11 cellular contexts compared by ENCODE assay signal in the genomic region with DNA sequence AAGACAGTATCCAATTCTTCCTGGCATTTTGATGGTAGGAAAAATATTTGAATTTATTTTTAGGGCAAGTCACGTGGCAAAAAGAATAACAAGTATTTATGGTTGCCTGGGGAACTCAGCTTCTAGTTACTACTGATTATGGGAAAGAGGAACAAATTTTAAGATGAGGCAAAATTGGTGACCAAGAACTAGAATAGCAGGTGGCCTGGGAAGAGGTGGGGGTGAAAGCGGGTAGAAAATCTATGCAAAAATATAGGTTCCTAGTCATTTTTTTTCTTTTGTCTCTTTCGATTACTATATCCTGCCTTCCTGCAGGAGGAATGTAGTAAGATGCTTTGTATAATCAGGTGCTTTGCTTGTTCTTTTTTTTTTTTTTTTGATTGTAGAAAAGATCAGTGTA. TPM values are rescaled to one million over a fixed set of nuclear protein-coding genes. Genes with fewer than 3 reads are reported as not detected.
A peak's percentile ranks its signal among the peaks of the same experiment; 100 is the strongest.
DNase-seq lines count a peak whose midpoint lies in the region; ATAC-seq, FAIRE-seq and TF ChIP-seq lines count a peak whose summit lies in the region.
"Had no signal": no experiment of that assay in that cellular context is flagged by ENCODE, and none has a peak within 500 bp of the region (broad histone marks: within the 10 kb centered on the region; RNA-seq: fewer than 3 reads in every experiment).

No MANE protein-coding gene starts in this region.

- no peak for TF ChIP-seq POLR2A in esophagus muscularis mucosa (IDR thresholded peaks at IDR 0.05; ENCODE audit: low read depth)

- H3K27ac ChIP-seq in VCaP = peak overlapping the region; percentile 9; the same call in 1 of the 2 replicates
- H3K27ac ChIP-seq in esophagus muscularis mucosa (replicated peaks in 1 of 4) = no peak overlapping the region

- no peaks in the 10 kb centered on the region for H3K36me3 ChIP-seq in esophagus muscularis mucosa

- H3K27me3 Mint-ChIP-seq in nephron progenitor cell (ENCODE audit: low read depth, poor library complexity) = no peaks in the 10 kb centered on the region

- H3K4me1 ChIP-seq in esophagus muscularis mucosa = peaks cover 0 to 45% (median 33%) of the 10 kb centered on the region in 4 donors

- peaks cover 5% of the 10 kb centered on the region for H3K9me3 Mint-ChIP-seq in nephron progenitor cell

- ATAC-seq in GM21367 (IDR thresholded peaks at IDR 0.05; ENCODE audit: unreplicated experiment) = peak; percentile 36
- peak; percentile 58 for ATAC-seq in HG03095 (IDR thresholded peaks at IDR 0.05; ENCODE audit: unreplicated experiment)
- ATAC-seq: HCT116 had no signal

- no peaks in the 10 kb centered on the region for H3K36me3 Mint-ChIP-seq in nephron progenitor cell (ENCODE audit: low read depth)

- no peaks in the 10 kb centered on the region for H3K27me3 ChIP-seq in esophagus muscularis mucosa

- H3K4me3 Mint-ChIP-seq in nephron progenitor cell = no peak overlapping the region

- intact Hi-C loops in esophagus muscularis mucosa (cut with DNase I) = no loop called here

- H3K4me3 ChIP-seq in esophagus muscularis mucosa = no peak overlapping the region

- no peak overlapping the region for H3K27ac Mint-ChIP-seq in nephron progenitor cell

- DNase-seq in GM18507 (ENCODE audit: extremely low spot score, insufficient read length, low read depth) = no peak
- DNase-seq in nephron progenitor cell = no peak
- DNase-seq in esophagus muscularis mucosa (ENCODE audit: extremely low spot score) = no peak
- no peak for DNase-seq in NCI-H1436 (lab: John Stamatoyannopoulos, UW)
- no peak for DNase-seq in HT-29 (ENCODE audit: low spot score)
- DNase-seq: NCI-H1694 treated with DMSO at 0.1 percent for 48 hours; stimulated activated CD4-positive, alpha-beta T cell treated with anti-CD3 and anti-CD28 coated beads, Interleukin-4, amount 100 ng/mL, for 24 hours had no signal

- H3K4me1 Mint-ChIP-seq in nephron progenitor cell = no peaks in the 10 kb centered on the region

- H3K9me3 ChIP-seq in esophagus muscularis mucosa = no peaks in the 10 kb centered on the region

- TF ChIP-seq CTCF in VCaP (conservative IDR thresholded peaks at IDR 0.05) (no peak), nephron progenitor cell (IDR thresholded peaks at IDR 0.05) (no peak), esophagus muscularis mucosa (IDR thresholded peaks at IDR 0.05) (no peak)

- TF ChIP-seq EP300 in esophagus muscularis mucosa (IDR thresholded peaks at IDR 0.05) = no peak

- peak; percentile 98 for FAIRE-seq in GM18507 (lab: Jason Lieb, UNC)

- 54% methylated on average over 3 of the region's 3 CpGs for WGBS in esophagus muscularis mucosa

RNA-seq across cellular contexts. Expression of a gene that starts 27.8 kb away (rescaled TPM):
- 10 to 100 TPM; 27.3 to 33.4 (median 31.4) TPM for total RNA-seq in esophagus muscularis mucosa
- not detected in 2 replicates for total RNA-seq in HT-29 (2014; rRNA removed; shearing (Covaris generic))

Comparison
In these comparisons a context has a peak if more than half of its experiments do, and no peak if none do; other contexts are left out.
1. RNA of a gene that starts 27.8 kb away (total RNA-seq): 27.3 to 33.4 TPM in esophagus muscularis mucosa; not detected in HT-29; every median in the first group is over 10 times any median in the second.